Comparison of ENCODE assay signal across 8 cellular contexts in the genomic region with DNA sequence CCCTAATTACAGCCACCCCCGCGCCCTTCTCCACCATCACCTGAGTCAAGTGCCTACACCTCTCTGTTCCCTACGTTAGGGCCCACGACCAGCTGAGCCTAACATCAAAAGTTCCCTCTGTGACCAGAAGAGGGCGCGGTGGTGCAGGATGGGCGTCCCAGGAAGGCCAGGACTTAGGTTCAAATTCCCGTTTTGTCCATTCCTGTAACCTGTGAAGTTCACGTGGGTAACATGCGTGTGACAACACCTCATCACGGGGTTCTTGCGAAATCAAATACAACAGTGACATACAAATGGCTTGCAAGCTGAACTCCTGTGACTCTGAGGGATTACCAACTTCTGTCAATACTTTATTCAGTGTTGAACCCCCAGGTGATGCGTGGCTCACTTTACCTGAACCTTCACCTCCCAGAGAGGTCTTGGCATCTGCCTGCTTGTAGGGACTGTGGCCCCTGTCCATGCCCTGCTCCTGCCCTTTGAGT.
DNase-seq lines count a peak whose midpoint lies in the region; ATAC-seq, FAIRE-seq and TF ChIP-seq lines count a peak whose summit lies in the region.

No MANE protein-coding gene starts in this region.

- no peaks in the 10 kb centered on the region for H3K27me3 Mint-ChIP-seq in activated CD8-positive, alpha-beta memory T cell treated with anti-CD3 and anti-CD28 coated beads, Interleukin-2, amount 10 ng/mL, durations not matched to agents 7 days and 5 days
- H3K27me3 Mint-ChIP-seq in nephron (ENCODE audit: low read depth) = peaks cover 6% of the 10 kb centered on the region

- DNase-seq in A172 (ENCODE audit: low spot score) (peak; percentile 61), GM18507 (ENCODE audit: extremely low spot score, insufficient read length, low read depth) (no peak), NCI-H69 (lab: John Stamatoyannopoulos, UW) (peak; percentile 60), epithelial cell of prostate (ENCODE audit: low read depth, low spot score) (no peak), tibial nerve (ENCODE audit: low spot score in 2 of 2) (peak; percentile 64 to 85), middle frontal gyrus (ENCODE audit: extremely low spot score, low spot score) (no peak)
- peak; percentile 83 for DNase-seq in activated CD8-positive, alpha-beta memory T cell treated with anti-CD3 and anti-CD28 coated beads, Interleukin-2, amount 10 ng/mL, durations not matched to agents 7 days and 5 days

- 30 to 40% methylated on average over 13 of the region's 13 CpGs for WGBS in tibial nerve, 2 donors

- peak overlapping the region; percentile 32 for H3K27ac ChIP-seq in epithelial cell of prostate
- H3K27ac ChIP-seq in tibial nerve = peak overlapping the region in 1 of 4 donors; percentile 12

- CTCF ChIA-PET in activated CD8-positive, alpha-beta memory T cell treated with anti-CD3 and anti-CD28 coated beads, Interleukin-2, amount 10 ng/mL, durations not matched to agents 7 days and 5 days (lab: Charles Lee) = interaction anchor here (0.8 to 8.6 kb wide), 33 partner anchors 9 to 256 kb away, joined by 3 to 103 read pairs (median 4); a partner anchor contains a TSS

- peak overlapping the region; percentile 64 for H3K4me3 Mint-ChIP-seq in activated CD8-positive, alpha-beta memory T cell treated with anti-CD3 and anti-CD28 coated beads, Interleukin-2, amount 10 ng/mL, durations not matched to agents 7 days and 5 days
- no peak overlapping the region for H3K4me3 Mint-ChIP-seq in nephron

- peaks cover 79% of the 10 kb centered on the region for H3K4me1 Mint-ChIP-seq in activated CD8-positive, alpha-beta memory T cell treated with anti-CD3 and anti-CD28 coated beads, Interleukin-2, amount 10 ng/mL, durations not matched to agents 7 days and 5 days
- peaks cover 10% of the 10 kb centered on the region for H3K4me1 Mint-ChIP-seq in nephron

- no peaks in the 10 kb centered on the region for H3K36me3 ChIP-seq in tibial nerve

- H3K36me3 Mint-ChIP-seq in activated CD8-positive, alpha-beta memory T cell treated with anti-CD3 and anti-CD28 coated beads, Interleukin-2, amount 10 ng/mL, durations not matched to agents 7 days and 5 days = peaks cover 41% of the 10 kb centered on the region
- no peaks in the 10 kb centered on the region for H3K36me3 Mint-ChIP-seq in nephron (ENCODE audit: low read depth)

- TF ChIP-seq POLR2A in tibial nerve (IDR thresholded peaks at IDR 0.05) = no peak

- H3K4me3 ChIP-seq in tibial nerve = no peak overlapping the region

- H3K9me3 Mint-ChIP-seq in activated CD8-positive, alpha-beta memory T cell treated with anti-CD3 and anti-CD28 coated beads, Interleukin-2, amount 10 ng/mL, durations not matched to agents 7 days and 5 days (ENCODE audit: low read depth) = no peaks in the 10 kb centered on the region
- no peaks in the 10 kb centered on the region for H3K9me3 Mint-ChIP-seq in nephron

- H3K4me1 ChIP-seq in tibial nerve = peaks cover 0 to 16% (median 0%) of the 10 kb centered on the region in 4 donors

- peak in 1 of 2 donors; percentile 61 for TF ChIP-seq EP300 in tibial nerve (IDR thresholded peaks at IDR 0.05)

- H3K27me3 ChIP-seq in tibial nerve = no peaks in the 10 kb centered on the region

- FAIRE-seq in GM18507 (lab: Jason Lieb, UNC) = peak; percentile 86

- peak overlapping the region; percentile 99 for H3K27ac Mint-ChIP-seq in activated CD8-positive, alpha-beta memory T cell treated with anti-CD3 and anti-CD28 coated beads, Interleukin-2, amount 10 ng/mL, durations not matched to agents 7 days and 5 days
- H3K27ac Mint-ChIP-seq in nephron = no peak overlapping the region

- no peak for ATAC-seq in activated CD8-positive, alpha-beta memory T cell treated with anti-CD3 and anti-CD28 coated beads, Interleukin-2, amount 10 ng/mL, durations not matched to agents 7 days and 5 days

- TF ChIP-seq CTCF in nephron (IDR thresholded peaks at IDR 0.05; ENCODE audit: unreplicated experiment in 3 of 3) (peak; percentile 47 to 69 (median 56)), tibial nerve (IDR thresholded peaks at IDR 0.05) (peak; percentile 54 to 84 (median 76))

- H3K9me3 ChIP-seq in tibial nerve = no peaks in the 10 kb centered on the region

Comparison
In these comparisons a context has a peak if more than half of its experiments do, and no peak if none do; other contexts are left out.
1. DNase-seq: peak in A172 (single experiment), NCI-H69 (single experiment), activated CD8-positive, alpha-beta memory T cell treated with anti-CD3 and anti-CD28 coated beads, Interleukin-2, amount 10 ng/mL, durations not matched to agents 7 days and 5 days (single experiment) and tibial nerve (2 of 2); none in GM18507 (single experiment), epithelial cell of prostate (single experiment) and middle frontal gyrus (single experiment).